Comparison of ENCODE assay signal across 22 cellular contexts in the genomic region with DNA sequence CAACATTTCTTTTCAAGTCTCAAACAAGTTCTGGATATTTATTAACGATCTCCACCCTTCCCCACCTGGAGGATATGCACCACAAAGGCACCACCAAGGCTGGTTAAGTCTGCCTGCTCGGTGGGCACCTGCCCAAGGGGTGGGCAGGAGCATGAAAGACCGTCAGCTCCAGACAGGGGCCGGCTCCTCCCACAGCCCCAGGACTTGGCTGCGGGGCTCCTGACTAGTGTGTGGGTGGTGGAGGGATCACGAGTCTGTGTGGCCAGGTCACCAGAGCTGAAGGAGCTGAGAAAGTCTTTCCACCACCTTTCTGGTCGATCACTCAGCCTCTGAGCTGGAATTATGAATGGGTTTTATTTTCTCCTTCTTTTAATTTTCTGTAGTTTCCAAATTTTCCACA. TPM values are rescaled to one million over a fixed set of nuclear protein-coding genes. Genes with fewer than 3 reads are reported as not detected.
DNase-seq lines count a peak whose midpoint lies in the region; ATAC-seq and TF ChIP-seq lines count a peak whose summit lies in the region.
"Had no signal": no experiment of that assay in that cellular context is flagged by ENCODE, and none has a peak within 500 bp of the region (broad histone marks: within the 10 kb centered on the region; RNA-seq: fewer than 3 reads in every experiment).

No MANE protein-coding gene starts in this region.

- H2BK5ac ChIP-seq in IMR-90 (ENCODE audit: low read depth, low read length, poor library complexity, severe bottlenecking) = no peak overlapping the region

- no TSS peak for BruUV-seq in IMR-90 (replicated peaks; lab: Mats Ljungman, UMichigan)
- no TSS peak for BruUV-seq in Caco-2 (replicated peaks; lab: Mats Ljungman, UMichigan)

- H3K27me3 ChIP-seq in IMR-90 (ENCODE audit: control insufficient read depth, insufficient read depth, low read length) (no peaks in the 10 kb centered on the region), Caco-2 (replicated peaks; ENCODE audit: control insufficient read depth, insufficient read depth, low read length) (no peaks in the 10 kb centered on the region)

- no peak overlapping the region for H2BK120ac ChIP-seq in IMR-90 (ENCODE audit: low read depth, low read length)

- WGBS in IMR-90 (ENCODE audit: extremely low coverage in 2 of 2, insufficient read length in 1 of 2), 2 experiments = no CpG with 5 or more reads among the region's 7 CpGs

- no peak overlapping the region for H3K4ac ChIP-seq in IMR-90 (ENCODE audit: low read depth, low read length)

- no peak for ATAC-seq in IMR-90 (ENCODE audit: low read depth)
- no peak for ATAC-seq in WTC11
- no peak for ATAC-seq in Right ventricle myocardium superior (ENCODE audit: poor library complexity)
- ATAC-seq: natural killer cell had no signal

- no peak overlapping the region for H3K4me2 ChIP-seq in IMR-90 (ENCODE audit: low read depth, low read length)

- H4K8ac ChIP-seq in IMR-90 (ENCODE audit: low read depth in 2 of 2, low read length in 2 of 2) = no peak overlapping the region

- no peak overlapping the region for H3K18ac ChIP-seq in IMR-90 (ENCODE audit: low read depth, low read length)

- TF ChIP-seq RAD21 in IMR-90 (IDR thresholded peaks at IDR 0.05; ENCODE audit: low read length) = no peak

- TF ChIP-seq CTCF in IMR-90 (conservative IDR thresholded peaks at IDR 0.05; ENCODE audit: low read depth, low read length) (no peak), WTC11 (IDR thresholded peaks at IDR 0.05) (no peak), fibroblast of mammary gland (conservative IDR thresholded peaks at IDR 0.05; ENCODE audit: control insufficient read depth, insufficient read depth, low read depth, low read length) (no peak), Caco-2 (IDR thresholded peaks at IDR 0.05; ENCODE audit: insufficient read depth in 1 of 2, low read depth in 1 of 2, low read length in 1 of 2, severe bottlenecking in 1 of 2, unreplicated experiment in 1 of 2) (no peak)

- no peak overlapping the region for H4K91ac ChIP-seq in IMR-90 (ENCODE audit: insufficient read depth, low read depth, low read length)

- H4K5ac ChIP-seq in IMR-90 (ENCODE audit: low read depth, low read length) = no peak overlapping the region

- no peak overlapping the region for H3K27ac ChIP-seq in IMR-90 (ENCODE audit: insufficient read depth, low read length)
- H3K27ac ChIP-seq: HL-60, parathyroid adenoma had no signal

- no peak overlapping the region for H3K9ac ChIP-seq in IMR-90 (ENCODE audit: low read depth, low read length)
- H3K9ac ChIP-seq: parathyroid adenoma had no signal

- H2BK15ac ChIP-seq in IMR-90 (ENCODE audit: low read depth, low read length) = no peak overlapping the region

- H4K20me1 ChIP-seq in IMR-90 (ENCODE audit: insufficient read depth, low read length) = peaks cover 98% of the 10 kb centered on the region

- H3K4me3 Mint-ChIP-seq in WTC11 = no peak overlapping the region
- no peak overlapping the region for H3K4me3 Mint-ChIP-seq in Caco-2 (ENCODE audit: unreplicated experiment)
- H3K4me3 Mint-ChIP-seq: endodermal cell, IgD-negative memory B cell, natural killer cell, type B pancreatic cell had no signal

- no peaks in the 10 kb centered on the region for H3K27me3 Mint-ChIP-seq in WTC11 (ENCODE audit: low read depth)
- no peaks in the 10 kb centered on the region for H3K27me3 Mint-ChIP-seq in Caco-2 (ENCODE audit: insufficient read depth, unreplicated experiment)
- H3K27me3 Mint-ChIP-seq: IgD-negative memory B cell, type B pancreatic cell had no signal

- H3K36me3 ChIP-seq in IMR-90 (ENCODE audit: control insufficient read depth, insufficient read depth, low read length) (peaks cover 2% of the 10 kb centered on the region), Caco-2 (ENCODE audit: control insufficient read depth, insufficient read depth, low read length) (no peaks in the 10 kb centered on the region; the same call in 1 of the 2 replicates)

- H3K27ac Mint-ChIP-seq in WTC11 = peak overlapping the region; percentile 15; the same call in 1 of the 2 replicates
- no peak overlapping the region for H3K27ac Mint-ChIP-seq in Caco-2 (ENCODE audit: unreplicated experiment)
- H3K27ac Mint-ChIP-seq: natural killer cell, type B pancreatic cell had no signal

- H3K9me3 Mint-ChIP-seq in WTC11 = no peaks in the 10 kb centered on the region
- H3K9me3 Mint-ChIP-seq in Caco-2 (ENCODE audit: unreplicated experiment) = no peaks in the 10 kb centered on the region
- H3K9me3 Mint-ChIP-seq: endodermal cell, IgD-negative memory B cell, natural killer cell, type B pancreatic cell had no signal

- H3K4me3 ChIP-seq in IMR-90 (ENCODE audit: insufficient read depth, low read depth, low read length) (no peak overlapping the region), fibroblast of mammary gland (ENCODE audit: control insufficient read depth, low read depth, low read length) (no peak overlapping the region), Caco-2 (ENCODE audit: low read depth, low read length) (no peak overlapping the region)

- CTCF ChIA-PET in IMR-90 (lab: Yijun Ruan, JAX) = interaction anchor here (0.6 kb wide), 2 partner anchors 23 to 92 kb away, joined by 4 to 6 read pairs; no protein-coding TSS in a partner anchor
- CTCF ChIA-PET in WTC11 (lab: Charles Lee) = interaction anchor here (3.2 kb wide), 1 partner anchor 80 kb away, joined by 15 read pairs; no protein-coding TSS in a partner anchor
- CTCF ChIA-PET in Caco-2 (lab: Charles Lee) = no interaction called here

- dilution Hi-C loops in IMR-90 (cut with HindIII; ENCODE audit: low sequenced_read_pairs, unreplicated experiment) = no loop called here

- in situ Hi-C loops in IMR-90 (cut with MboI; ENCODE audit: low sequenced_read_pairs) = no loop called here

- no peak overlapping the region for H2BK20ac ChIP-seq in IMR-90 (ENCODE audit: low read depth, low read length)

- no peak overlapping the region for H2AFZ ChIP-seq in IMR-90 (replicated peaks; ENCODE audit: low read length, poor library complexity)
- H2AFZ ChIP-seq: parathyroid adenoma had no signal

- H3K9me3 ChIP-seq in IMR-90 (ENCODE audit: control insufficient read depth, insufficient read depth, low read length) = no peaks in the 10 kb centered on the region
- H3K9me3 ChIP-seq in Caco-2 = no peaks in the 10 kb centered on the region

- no peak overlapping the region for H3K56ac ChIP-seq in IMR-90 (ENCODE audit: extremely low read depth, insufficient read depth, low read length)

- H3K4me1 Mint-ChIP-seq in WTC11 (peaks cover 82% of the 10 kb centered on the region), Caco-2 (ENCODE audit: low read depth, unreplicated experiment) (peaks cover 19% of the 10 kb centered on the region)

- peaks cover 18 to 84% of the 10 kb centered on the region in 2 experiments for H3K79me1 ChIP-seq in IMR-90 (ENCODE audit: low read depth in 1 of 2, low read length in 2 of 2)

- H2AK9ac ChIP-seq in IMR-90 (replicated peaks; ENCODE audit: low read depth, low read length, poor library complexity) = no peak overlapping the region

- no peak for TF ChIP-seq POLR2A in IMR-90 (IDR thresholded peaks at IDR 0.05; ENCODE audit: low read depth, low read length)

- H3K9me1 ChIP-seq in IMR-90 (ENCODE audit: insufficient read depth, low read length) = peaks cover 51% of the 10 kb centered on the region

- peak; percentile 24 for DNase-seq in IMR-90
- no peak for DNase-seq in WTC11 (ENCODE audit: low spot score)
- DNase-seq in fibroblast of mammary gland (ENCODE audit: low read depth) = peak; percentile 64
- DNase-seq in stromal cell of bone marrow (ENCODE audit: low read depth) = peak; percentile 22
- DNase-seq in Caco-2 = no peak
- DNase-seq in Right ventricle myocardium superior = no peak
- no peak for DNase-seq in NOMO-1 (lab: John Stamatoyannopoulos, UW; ENCODE audit: unreplicated experiment in 2 of 2)
- DNase-seq: activated naive CD4-positive, alpha-beta T cell; anterior cingulate cortex; COR-L47; endodermal cell; hypothalamus; kidney glomerular epithelial cell; natural killer cell; NCI-H1930; NCI-H345; SIG-M5; stimulated activated naive CD4-positive, alpha-beta T cell had no signal

- H3K36me3 Mint-ChIP-seq in WTC11 = peaks cover 4% of the 10 kb centered on the region
- H3K36me3 Mint-ChIP-seq in Caco-2 (ENCODE audit: insufficient read depth, unreplicated experiment) = peaks cover 69% of the 10 kb centered on the region
- H3K36me3 Mint-ChIP-seq: IgD-negative memory B cell, natural killer cell had no signal

- POLR2A ChIA-PET in IMR-90 (lab: Charles Lee; ENCODE audit: unreplicated experiment) = no interaction called here
- POLR2A ChIA-PET in WTC11 (lab: Charles Lee) = interaction anchor here (0.7 kb wide), 1 partner anchor 13 kb away, joined by 3 read pairs; no protein-coding TSS in a partner anchor
- POLR2A ChIA-PET in Caco-2 (lab: Charles Lee) = no interaction called here

- no peak overlapping the region for H2AK5ac ChIP-seq in IMR-90 (ENCODE audit: low read depth, low read length)

- H3K4me1 ChIP-seq in IMR-90 (ENCODE audit: control insufficient read depth, insufficient read depth, low read length) = peaks cover 28% of the 10 kb centered on the region
- no peaks in the 10 kb centered on the region for H3K4me1 ChIP-seq in Caco-2
- H3K4me1 ChIP-seq: parathyroid adenoma had no signal

- intact Hi-C loops in IMR-90 (cut with micrococcal nuclease) = no loop called here
- intact Hi-C loops in Caco-2 (cut with micrococcal nuclease; ENCODE audit: unreplicated experiment) = no loop called here
- intact Hi-C loops in Right ventricle myocardium superior (cut with DNase I) = no loop called here

- no peak overlapping the region for H3K23ac ChIP-seq in IMR-90 (ENCODE audit: low read depth, low read length)

- H3K14ac ChIP-seq in IMR-90 (replicated peaks; ENCODE audit: low read depth, low read length) = no peak overlapping the region

TF ChIP-seq in IMR-90, 13 proteins besides CTCF, POLR2A, EP300 and RAD21:
- TF ChIP-seq RFX5 (IDR thresholded peaks at IDR 0.05; ENCODE audit: low read depth, low read length) = no peak
- TF ChIP-seq MXI1 (IDR thresholded peaks at IDR 0.05; ENCODE audit: borderline replicate concordance, low read depth, low read length) = no peak
- TF ChIP-seq CEBPB (IDR thresholded peaks at IDR 0.05; ENCODE audit: low read depth, low read length) = no peak
- peak; percentile 49; the same call in 1 of the 2 replicates for TF ChIP-seq BHLHE40 (IDR thresholded peaks at IDR 0.05; ENCODE audit: low read depth, low read length)

RNA-seq across cellular contexts. Expression of a gene that starts 7.8 kb away (rescaled TPM):
- total RNA-seq in IMR-90 (2012; rRNA removed) (9.7 and 10.3 TPM in 2 replicates), WTC11 (2021) (67.0 to 84.5 TPM (median 68.9 TPM) in 3 replicates), Caco-2 (2022) (164 and 180 TPM in 2 replicates), Right ventricle myocardium superior (14.2 TPM)
- polyA plus RNA-seq in IMR-90 (2012; rRNA removed) = 20.4 and 22.3 TPM in 2 replicates
- polyA plus RNA-seq in IMR-90 (2012; cell fraction: cytosol; rRNA removed) = 10.1 and 16.9 TPM in 2 replicates
- polyA plus RNA-seq in IMR-90 (2012; cell fraction: nucleus; rRNA removed; ENCODE audit: low replicate concordance) = 25.5 and 27.8 TPM in 2 replicates

Comparison
In these comparisons a context has a peak if more than half of its experiments do, and no peak if none do; other contexts are left out.
1. DNase-seq: peak in IMR-90 (single experiment), fibroblast of mammary gland (single experiment) and stromal cell of bone marrow (single experiment); none in WTC11 (single experiment), Caco-2 (0 of 2), Right ventricle myocardium superior (single experiment) and NOMO-1 (0 of 2).